ENCODE assay signal across 11 cellular contexts in genomic region chr5:143205386-143205785, GRCh38.
DNase-seq lines count a peak whose midpoint lies in the region; ATAC-seq, FAIRE-seq and TF ChIP-seq lines count a peak whose summit lies in the region.
"Had no signal": no experiment of that assay in that cellular context is flagged by ENCODE, and none has a peak within 500 bp of the region (broad histone marks: within the 10 kb centered on the region; RNA-seq: fewer than 3 reads in every experiment).

No MANE protein-coding gene starts in this region.

- POLR2A ChIA-PET in BJ (lab: Charles Lee) = no interaction called here

- peak overlapping the region; percentile 73 for H3K4me3 Mint-ChIP-seq in natural killer cell treated with Interleukin-12 subunit alpha and Interleukin-12 subunit beta and Interleukin-15 and Interleukin-18, amount 100 ng/mL, for 72 hours

- no peaks in the 10 kb centered on the region for H3K27me3 Mint-ChIP-seq in natural killer cell treated with Interleukin-12 subunit alpha and Interleukin-12 subunit beta and Interleukin-15 and Interleukin-18, amount 100 ng/mL, for 72 hours

- peaks cover 6% of the 10 kb centered on the region for H3K9me3 Mint-ChIP-seq in natural killer cell treated with Interleukin-12 subunit alpha and Interleukin-12 subunit beta and Interleukin-15 and Interleukin-18, amount 100 ng/mL, for 72 hours

- H3K36me3 ChIP-seq in BJ (ENCODE audit: control insufficient read depth, insufficient read depth, low read length) = no peaks in the 10 kb centered on the region

- 0 out of 2 replicates have a peak, but pooled peaks have one; percentile 22 for TF ChIP-seq EP300 in Ishikawa (IDR thresholded peaks at IDR 0.05; ENCODE audit: borderline replicate concordance)

- FAIRE-seq in GM12891 (lab: Jason Lieb, UNC) = no peak
- FAIRE-seq: D721Med, TTC549 had no signal

- TF ChIP-seq CTCF in BJ (IDR thresholded peaks at IDR 0.05; ENCODE audit: insufficient read depth, low read depth, low read length) (no peak), cardiac fibroblast (IDR thresholded peaks at IDR 0.05; ENCODE audit: low read depth, low read length) (no peak)

- peak overlapping the region; percentile 78 to 86 for H3K27ac Mint-ChIP-seq in natural killer cell treated with Interleukin-12 subunit alpha and Interleukin-12 subunit beta and Interleukin-15 and Interleukin-18, amount 100 ng/mL, for 72 hours
- H3K27ac Mint-ChIP-seq: activated T-helper 2 cell treated with anti-CD3 and anti-CD28 coated beads, Interferon-gamma antibody, Interleukin-2, Interleukin-4, amounts not matched to agents 10 μg/mL and 5 μg/mL and 100 μg/mL, durations not matched to agents 14 hours and 24 hours and 36 hours had no signal

- CTCF ChIA-PET in BJ (lab: Yijun Ruan, JAX) = interaction anchor here (1.1 to 1.3 kb wide), 3 partner anchors 14 to 199 kb away, joined by 3 to 4 read pairs (median 3); partner anchors contain the start of gene NR3C1

- no peak for ATAC-seq in natural killer cell treated with Interleukin-12 subunit alpha and Interleukin-12 subunit beta and Interleukin-15 and Interleukin-18, amount 100 ng/mL, for 72 hours
- ATAC-seq in HG03432 (IDR thresholded peaks at IDR 0.05; ENCODE audit: unreplicated experiment) (no peak), GM19463 (IDR thresholded peaks at IDR 0.05; ENCODE audit: unreplicated experiment) (no peak), GM21528 (IDR thresholded peaks at IDR 0.05; ENCODE audit: low FRiP score, unreplicated experiment) (no peak)

- peaks cover 65 to 83% of the 10 kb centered on the region in 2 donors for H3K4me1 Mint-ChIP-seq in natural killer cell treated with Interleukin-12 subunit alpha and Interleukin-12 subunit beta and Interleukin-15 and Interleukin-18, amount 100 ng/mL, for 72 hours (ENCODE audit: low read depth in 2 of 2)

- DNase-seq in BJ (ENCODE audit: low read depth) (peak; percentile 62), cardiac fibroblast (ENCODE audit: low read depth in 2 of 2) (peak; percentile 91 to 96), GM12891 (ENCODE audit: insufficient read length, low spot score) (no peak)
- DNase-seq in natural killer cell treated with Interleukin-12 subunit alpha and Interleukin-12 subunit beta and Interleukin-15 and Interleukin-18, amount 100 ng/mL, for 72 hours (ENCODE audit: low spot score) = no peak

- TF ChIP-seq POLR2A in GM12891 (IDR thresholded peaks at IDR 0.05; ENCODE audit: low read depth, low read length) = no peak

- H3K4me3 ChIP-seq in BJ (ENCODE audit: low read depth, low read length) (no peak overlapping the region), cardiac fibroblast (replicated peaks in 1 of 2; ENCODE audit: low read depth in 2 of 2, low read length in 2 of 2) (no peak overlapping the region)

- H3K27me3 ChIP-seq in BJ (ENCODE audit: control insufficient read depth, insufficient read depth, low read length) = no peaks in the 10 kb centered on the region

- TF ChIP-seq RAD21 in Ishikawa (IDR thresholded peaks at IDR 0.05; ENCODE audit: low read depth) = no peak

- peaks cover 15% of the 10 kb centered on the region for H3K36me3 Mint-ChIP-seq in natural killer cell treated with Interleukin-12 subunit alpha and Interleukin-12 subunit beta and Interleukin-15 and Interleukin-18, amount 100 ng/mL, for 72 hours

TF ChIP-seq in Ishikawa, 13 proteins besides CTCF, POLR2A, EP300 and RAD21:
- TF ChIP-seq TEAD4 (IDR thresholded peaks at IDR 0.05) = peak; percentile 63
- no peak for TF ChIP-seq CEBPB (IDR thresholded peaks at IDR 0.05)
- no peak for TF ChIP-seq EGR1 (IDR thresholded peaks at IDR 0.05)
- TF ChIP-seq TAF1 (IDR thresholded peaks at IDR 0.05; ENCODE audit: low read depth) = no peak
- no peak for TF ChIP-seq NFIC (IDR thresholded peaks at IDR 0.05)

TF ChIP-seq in GM12891, 5 proteins besides CTCF, POLR2A, EP300 and RAD21:
- no peak for TF ChIP-seq TAF1 (IDR thresholded peaks at IDR 0.05; ENCODE audit: low read depth, low read length)
- TF ChIP-seq PAX5 (IDR thresholded peaks at IDR 0.05; ENCODE audit: insufficient read depth, low read length, severe bottlenecking) = no peak
- TF ChIP-seq POU2F2 (IDR thresholded peaks at IDR 0.05; ENCODE audit: low read depth, low read length) = no peak
- TF ChIP-seq POLR2AphosphoS5 (IDR thresholded peaks at IDR 0.05; ENCODE audit: low read depth, low read length) = no peak
- TF ChIP-seq SPI1 (IDR thresholded peaks at IDR 0.05; ENCODE audit: low read depth, low read length) = no peak

Comparison
In these comparisons a context has a peak if more than half of its experiments do, and no peak if none do; other contexts are left out.
1. DNase-seq: peak in BJ (single experiment) and cardiac fibroblast (2 of 2); none in natural killer cell treated with Interleukin-12 subunit alpha and Interleukin-12 subunit beta and Interleukin-15 and Interleukin-18, amount 100 ng/mL, for 72 hours (single experiment) and GM12891 (single experiment).